In the genomic region with DNA sequence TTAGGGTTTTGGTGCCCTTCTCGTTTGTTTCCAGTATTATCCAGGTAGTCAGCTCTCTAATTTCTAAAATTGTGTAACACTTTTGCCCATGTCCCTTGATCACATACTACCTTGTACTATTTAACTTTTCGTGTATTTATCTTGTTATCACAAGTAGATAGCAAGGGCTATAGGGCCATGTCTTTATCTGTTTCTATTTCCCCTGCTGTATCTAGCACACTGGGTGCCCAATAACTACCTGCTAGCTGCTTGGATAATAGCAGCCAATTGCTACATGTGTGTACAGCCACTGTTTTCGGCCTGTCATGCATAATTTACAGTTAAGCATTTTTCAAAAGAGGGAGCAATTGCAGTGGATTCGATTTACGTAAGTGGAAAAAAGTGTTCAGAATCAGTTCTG, we compare ENCODE assay signal across 15 cellular contexts.
DNase-seq lines count a peak whose midpoint lies in the region; ATAC-seq and TF ChIP-seq lines count a peak whose summit lies in the region.
"Had no signal": no experiment of that assay in that cellular context is flagged by ENCODE, and none has a peak within 500 bp of the region (broad histone marks: within the 10 kb centered on the region; RNA-seq: fewer than 3 reads in every experiment).

No MANE protein-coding gene starts in this region.

- H3K9me3 Mint-ChIP-seq in CD4-positive, alpha-beta memory T cell, result peaks cover 0 to 10% (median 5%) of the 10 kb centered on the region in 8 donors
- H3K9me3 Mint-ChIP-seq in activated T-helper 17 cell treated with anti-CD3 and anti-CD28 coated beads, Interleukin-2, amount 50 U/mL, for 72 hours, result peaks cover 6% of the 10 kb centered on the region
- H3K9me3 Mint-ChIP-seq in naive thymus-derived CD8-positive, alpha-beta T cell, result peaks cover 0 to 12% (median 8%) of the 10 kb centered on the region in 9 donors
- H3K9me3 Mint-ChIP-seq: HFFc6 had no signal

- H3K27ac ChIP-seq in CD4-positive, alpha-beta memory T cell (ENCODE audit: low read depth, low read length), result no peak overlapping the region
- H3K27ac ChIP-seq in HEK293 (ENCODE audit: extremely low read depth, low read depth, low read length), result no peak overlapping the region
- H3K27ac ChIP-seq in A673 (ENCODE audit: low read depth, low read length, poor library complexity, severe bottlenecking), result no peak overlapping the region
- H3K27ac ChIP-seq: left ventricle myocardium inferior, tibial nerve had no signal

- peaks cover 4% of the 10 kb centered on the region for H3K36me3 ChIP-seq in CD4-positive, alpha-beta memory T cell (ENCODE audit: insufficient read depth, low read length)
- H3K36me3 ChIP-seq in HEK293 (ENCODE audit: control insufficient read depth in 2 of 2, insufficient read depth in 1 of 2, low read length in 2 of 2) (no peaks in the 10 kb centered on the region), A673 (ENCODE audit: insufficient read depth, low read length, poor library complexity, severe bottlenecking) (no peaks in the 10 kb centered on the region), mucosa of descending colon (ENCODE audit: low read depth) (no peaks in the 10 kb centered on the region)
- H3K36me3 ChIP-seq: left ventricle myocardium inferior, tibial nerve had no signal

- H3K36me3 Mint-ChIP-seq in CD4-positive, alpha-beta memory T cell, result peaks cover 25 to 29% of the 10 kb centered on the region in 2 donors
- H3K36me3 Mint-ChIP-seq in activated T-helper 17 cell treated with anti-CD3 and anti-CD28 coated beads, Interleukin-2, amount 50 U/mL, for 72 hours (ENCODE audit: low read depth), result peaks cover 78% of the 10 kb centered on the region
- H3K36me3 Mint-ChIP-seq in naive thymus-derived CD8-positive, alpha-beta T cell, result peaks cover 0 to 20% (median 8%) of the 10 kb centered on the region in 3 donors

- peaks cover 60 to 84% (median 75%) of the 10 kb centered on the region in 4 donors for H3K4me1 Mint-ChIP-seq in CD4-positive, alpha-beta memory T cell
- peaks cover 59% of the 10 kb centered on the region for H3K4me1 Mint-ChIP-seq in activated T-helper 17 cell treated with anti-CD3 and anti-CD28 coated beads, Interleukin-2, amount 50 U/mL, for 72 hours
- H3K4me1 Mint-ChIP-seq in naive thymus-derived CD8-positive, alpha-beta T cell, result peaks cover 38 to 82% (median 74%) of the 10 kb centered on the region in 4 donors

- DNase-seq in CD4-positive, alpha-beta memory T cell, result no peak
- DNase-seq in naive thymus-derived CD8-positive, alpha-beta T cell, result no peak
- no peak for DNase-seq in A673 (ENCODE audit: low spot score)
- DNase-seq in mucosa of descending colon, result no peak
- DNase-seq: activated CD4-positive, alpha-beta T cell treated with anti-CD3 and anti-CD28 coated beads for 1 hour; effector CD4-positive, alpha-beta T cell; HFFc6; left ventricle myocardium inferior; PC-3; retina had no signal

- H3K4me3 Mint-ChIP-seq in CD4-positive, alpha-beta memory T cell, result peak overlapping the region; percentile 22 to 92 (median 84)
- peak overlapping the region; percentile 73 for H3K4me3 Mint-ChIP-seq in activated T-helper 17 cell treated with anti-CD3 and anti-CD28 coated beads, Interleukin-2, amount 50 U/mL, for 72 hours
- H3K4me3 Mint-ChIP-seq in naive thymus-derived CD8-positive, alpha-beta T cell, result peak overlapping the region in 8 of 10 donors; percentile 73 to 100 (median 84)
- H3K4me3 Mint-ChIP-seq: nephron had no signal

- CTCF ChIA-PET in CD4-positive, alpha-beta memory T cell (lab: Charles Lee; ENCODE audit: partially characterized antibody), result interaction anchor here (0.9 to 4.8 kb wide), 13 partner anchors 10 to 121 kb away, joined by 3 to 34 read pairs (median 6); no protein-coding TSS in a partner anchor
- CTCF ChIA-PET in HEK293 (lab: Yijun Ruan, JAX), result interaction anchor here (0.5 to 1.3 kb wide), 4 partner anchors 31 to 303 kb away, joined by 3 to 5 read pairs (median 3); no protein-coding TSS in a partner anchor
- CTCF ChIA-PET in A673 (lab: Charles Lee), result no interaction called here

- H3K27me3 Mint-ChIP-seq in CD4-positive, alpha-beta memory T cell, result no peaks in the 10 kb centered on the region
- H3K27me3 Mint-ChIP-seq in activated T-helper 17 cell treated with anti-CD3 and anti-CD28 coated beads, Interleukin-2, amount 50 U/mL, for 72 hours, result no peaks in the 10 kb centered on the region
- no peaks in the 10 kb centered on the region for H3K27me3 Mint-ChIP-seq in naive thymus-derived CD8-positive, alpha-beta T cell

- intact Hi-C loops in CD4-positive, alpha-beta memory T cell (cut with micrococcal nuclease), result no loop called here
- intact Hi-C loops in A673 (cut with micrococcal nuclease; ENCODE audit: unreplicated experiment), result no loop called here
- intact Hi-C loops in mucosa of descending colon (cut with DNase I, micrococcal nuclease), result no loop called here

- H3K27ac Mint-ChIP-seq in CD4-positive, alpha-beta memory T cell, result peak overlapping the region; percentile 91 to 99 (median 97)
- peak overlapping the region; percentile 84 for H3K27ac Mint-ChIP-seq in activated T-helper 17 cell treated with anti-CD3 and anti-CD28 coated beads, Interleukin-2, amount 50 U/mL, for 72 hours
- peak overlapping the region in 9 of 10 donors; percentile 91 to 98 (median 97) for H3K27ac Mint-ChIP-seq in naive thymus-derived CD8-positive, alpha-beta T cell

- POLR2A ChIA-PET in CD4-positive, alpha-beta memory T cell (lab: Charles Lee; ENCODE audit: partially characterized antibody), result interaction anchor here (0.5 to 5.6 kb wide), 13 partner anchors 9 to 220 kb away, joined by 3 to 79 read pairs (median 7); partner anchors contain the start of gene DMXL1
- POLR2A ChIA-PET in HEK293 (lab: Yijun Ruan, JAX) (interaction anchor here (4.3 kb wide), 1 partner anchor 22 kb away, joined by 32 read pairs; no protein-coding TSS in a partner anchor), A673 (lab: Charles Lee; ENCODE audit: low non-redundant PET) (no interaction called here)
- POLR2A ChIA-PET in naive thymus-derived CD8-positive, alpha-beta T cell (lab: Charles Lee), result interaction anchor here (0.7 to 5.4 kb wide), 9 partner anchors 9 to 47 kb away, joined by 3 to 40 read pairs (median 5); no protein-coding TSS in a partner anchor

- no peaks in the 10 kb centered on the region for H3K9me3 ChIP-seq in CD4-positive, alpha-beta memory T cell (ENCODE audit: control insufficient read depth in 1 of 2, low read length in 2 of 2)
- H3K9me3 ChIP-seq in HEK293 (ENCODE audit: control insufficient read depth, insufficient read depth, low read depth, low read length) (no peaks in the 10 kb centered on the region), A673 (ENCODE audit: low read depth, low read length, poor library complexity, severe bottlenecking) (no peaks in the 10 kb centered on the region), mucosa of descending colon (no peaks in the 10 kb centered on the region)
- H3K9me3 ChIP-seq: left ventricle myocardium inferior had no signal

- BruUV-seq in A673 (replicated peaks; lab: Mats Ljungman, UMichigan), result no TSS peak

- no peak for ATAC-seq in activated T-helper 17 cell treated with anti-CD3 and anti-CD28 coated beads, Interleukin-2, amount 50 U/mL, for 72 hours (replicated peaks)
- no peak for ATAC-seq in naive thymus-derived CD8-positive, alpha-beta T cell
- ATAC-seq in GM21619 (IDR thresholded peaks at IDR 0.05; ENCODE audit: unreplicated experiment) (no peak), mucosa of descending colon (no peak)
- ATAC-seq: PC-3 had no signal

- H3K4me3 ChIP-seq in CD4-positive, alpha-beta memory T cell (ENCODE audit: low read length in 2 of 2), result no peak overlapping the region
- H3K4me3 ChIP-seq in HEK293 (ENCODE audit: low read depth, low read length), result no peak overlapping the region
- no peak overlapping the region for H3K4me3 ChIP-seq in A673 (ENCODE audit: low read depth, low read length, poor library complexity, severe bottlenecking)
- H3K4me3 ChIP-seq in mucosa of descending colon, result no peak overlapping the region
- H3K4me3 ChIP-seq: left ventricle myocardium inferior, tibial nerve had no signal

- TF ChIP-seq CTCF in HEK293 (tag by site-specific recombination; IDR thresholded peaks at IDR 0.05) (no peak), A673 (conservative IDR thresholded peaks at IDR 0.05; ENCODE audit: low read depth, low read length) (no peak), mucosa of descending colon (IDR thresholded peaks at IDR 0.05) (no peak)

- peaks cover 73% of the 10 kb centered on the region for H3K4me1 ChIP-seq in CD4-positive, alpha-beta memory T cell (ENCODE audit: insufficient read depth, low read length)
- H3K4me1 ChIP-seq in HEK293 (ENCODE audit: control insufficient read depth, insufficient read depth, low read length) (peaks cover 15% of the 10 kb centered on the region), A673 (ENCODE audit: insufficient read depth, low read length, poor library complexity, severe bottlenecking) (no peaks in the 10 kb centered on the region), mucosa of descending colon (ENCODE audit: low read depth) (peaks cover 18% of the 10 kb centered on the region)

- no peaks in the 10 kb centered on the region for H3K27me3 ChIP-seq in CD4-positive, alpha-beta memory T cell (ENCODE audit: insufficient read depth, low read length)
- no peaks in the 10 kb centered on the region for H3K27me3 ChIP-seq in A673 (replicated peaks; ENCODE audit: insufficient read depth, low read depth, low read length, poor library complexity)
- H3K27me3 ChIP-seq: tibial nerve had no signal

TF ChIP-seq in HEK293, 187 proteins besides CTCF, POLR2A, EP300 and RAD21:
- peak; percentile 82 for TF ChIP-seq PRDM4 (tag by site-specific recombination; IDR thresholded peaks at IDR 0.05)
- TF ChIP-seq ZNF221 (tag by site-specific recombination; IDR thresholded peaks at IDR 0.05; ENCODE audit: borderline replicate concordance), result no peak
